In the genomic region with DNA sequence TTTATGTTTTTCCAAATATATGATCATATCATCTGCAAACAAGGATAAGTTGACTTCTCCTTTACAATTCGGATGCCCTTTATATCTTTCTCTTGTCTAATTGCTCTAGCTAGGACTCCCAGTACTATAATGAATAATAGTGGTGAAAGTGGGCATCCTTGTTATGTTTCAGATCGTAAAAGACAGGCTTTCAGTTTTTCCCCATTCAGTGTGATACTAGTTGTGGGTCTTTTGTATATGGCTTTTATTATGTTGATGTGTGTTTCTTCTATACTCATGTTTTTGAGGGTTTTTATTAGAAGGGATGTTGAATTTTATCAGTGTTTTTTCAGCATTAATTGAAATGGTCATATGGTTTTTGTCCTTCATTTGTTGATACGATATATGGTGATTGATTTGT, we compare ENCODE assay signal across 33 cellular contexts.
"Had no signal": no experiment of that assay in that cellular context is flagged by ENCODE, and none has a peak within 500 bp of the region (broad histone marks: within the 10 kb centered on the region; RNA-seq: fewer than 3 reads in every experiment).

No MANE protein-coding gene starts in this region.

- DNase-seq: activated CD4-positive, alpha-beta memory T cell treated with anti-CD3 and anti-CD28 coated beads, Interleukin-2, amount 10 ng/mL, durations not matched to agents 7 days and 5 days; activated CD4-positive, alpha-beta T cell treated with anti-CD3 and anti-CD28 coated beads for 1 hour; activated CD4-positive, alpha-beta T cell treated with anti-CD3 and anti-CD28 coated beads for 36 hours; activated CD4-positive, alpha-beta T cell treated with anti-CD3 and anti-CD28 coated beads for 48 hours; activated CD4-positive, alpha-beta T cell treated with anti-CD3 and anti-CD28 coated beads, Interleukin-2, amount 10 ng/mL, durations not matched to agents 7 days and 5 days; activated CD4-positive, alpha-beta T cell treated with anti-CD3 and anti-CD28 coated beads, Interleukin-2, amount 50 U/mL, for 48 hours; activated CD4-positive, CD25-positive, alpha-beta regulatory T cell; activated CD8-positive, alpha-beta memory T cell treated with anti-CD3 and anti-CD28 coated beads for 24 hours; activated CD8-positive, alpha-beta memory T cell treated with anti-CD3 and anti-CD28 coated beads, Interleukin-2, amount 10 ng/mL, durations not matched to agents 7 days and 5 days; activated CD8-positive, alpha-beta memory T cell treated with anti-CD3 and anti-CD28 coated beads, Interleukin-2, amount 50 U/mL, for 48 hours; activated CD8-positive, alpha-beta T cell treated with anti-CD3 and anti-CD28 coated beads, Interleukin-2, amount 10 ng/mL, durations not matched to agents 7 days and 5 days; activated effector memory CD4-positive, alpha-beta T cell treated with Interleukin-2 at 50 U/mL for 16 hours; activated gamma-delta T cell; activated naive CD4-positive, alpha-beta T cell treated with anti-CD3 and anti-CD28 coated beads, Interleukin-2, amount 10 ng/mL, durations not matched to agents 7 days and 5 days; activated naive CD4-positive, alpha-beta T cell treated with Interleukin-2 at 50 U/mL for 16 hours; activated naive CD8-positive, alpha-beta T cell treated with anti-CD3 and anti-CD28 coated beads, Interleukin-2, amount 10 ng/mL, durations not matched to agents 7 days and 5 days; activated naive CD8-positive, alpha-beta T cell treated with anti-CD3 and anti-CD28 coated beads, Interleukin-2, amount 50 U/mL, for 24 hours; activated T-cell treated with anti-CD3 and anti-CD28 coated beads, Interleukin-2, amount 50 U/mL, for 24 hours; activated T-cell treated with anti-CD3 and anti-CD28 coated beads, Interleukin-2, amount 50 U/mL, for 48 hours; amygdala; anterior cingulate cortex; caudate nucleus; cerebellar nuclear complex; T-cell; T-helper 17 cell; T-helper 9 cell had no signal

- H3K27me3 Mint-ChIP-seq: activated CD4-positive, alpha-beta memory T cell treated with anti-CD3 and anti-CD28 coated beads, Interleukin-2, amount 10 ng/mL, durations not matched to agents 7 days and 5 days; activated CD4-positive, alpha-beta T cell treated with anti-CD3 and anti-CD28 coated beads for 36 hours; activated CD4-positive, alpha-beta T cell treated with anti-CD3 and anti-CD28 coated beads, Interleukin-2, amount 10 ng/mL, durations not matched to agents 7 days and 5 days; activated CD8-positive, alpha-beta memory T cell treated with anti-CD3 and anti-CD28 coated beads, Interleukin-2, amount 10 ng/mL, durations not matched to agents 7 days and 5 days; activated naive CD4-positive, alpha-beta T cell treated with anti-CD3 and anti-CD28 coated beads, Interleukin-2, amount 10 ng/mL, durations not matched to agents 7 days and 5 days; activated naive CD4-positive, alpha-beta T cell treated with anti-CD3 and anti-CD28 coated beads, Interleukin-2, amount 50 U/mL, for 24 hours; activated naive CD8-positive, alpha-beta T cell; activated naive CD8-positive, alpha-beta T cell treated with anti-CD3 and anti-CD28 coated beads, Interleukin-2, amount 10 ng/mL, durations not matched to agents 7 days and 5 days; activated naive CD8-positive, alpha-beta T cell treated with anti-CD3 and anti-CD28 coated beads, Interleukin-2, amount 50 U/mL, for 24 hours; activated T-cell treated with anti-CD3 and anti-CD28 coated beads, Interleukin-2, amount 50 U/mL, for 24 hours; brain; central memory CD8-positive, alpha-beta T cell; T-cell; T-helper 17 cell had no signal

- ATAC-seq: activated CD4-positive, alpha-beta T cell treated with anti-CD3 and anti-CD28 coated beads for 36 hours; activated CD4-positive, CD25-positive, alpha-beta regulatory T cell treated with anti-CD3 and anti-CD28 coated beads, Interleukin-2, amount 50 U/mL, for 24 hours; activated CD8-positive, alpha-beta memory T cell treated with anti-CD3 and anti-CD28 coated beads, Interleukin-2, amount 10 ng/mL, durations not matched to agents 7 days and 5 days; activated CD8-positive, alpha-beta T cell treated with anti-CD3 and anti-CD28 coated beads, Interleukin-2, amount 10 ng/mL, durations not matched to agents 7 days and 5 days; activated naive CD8-positive, alpha-beta T cell treated with anti-CD3 and anti-CD28 coated beads, Interleukin-2, amount 50 U/mL, for 24 hours; T-cell; T-helper 17 cell had no signal

- H3K4me3 Mint-ChIP-seq: activated CD4-positive, alpha-beta memory T cell treated with anti-CD3 and anti-CD28 coated beads, Interleukin-2, amount 10 ng/mL, durations not matched to agents 7 days and 5 days; activated CD4-positive, alpha-beta T cell treated with anti-CD3 and anti-CD28 coated beads for 36 hours; activated CD4-positive, alpha-beta T cell treated with anti-CD3 and anti-CD28 coated beads, Interleukin-2, amount 10 ng/mL, durations not matched to agents 7 days and 5 days; activated CD8-positive, alpha-beta memory T cell treated with anti-CD3 and anti-CD28 coated beads, Interleukin-2, amount 10 ng/mL, durations not matched to agents 7 days and 5 days; activated CD8-positive, alpha-beta T cell treated with anti-CD3 and anti-CD28 coated beads, Interleukin-2, amount 10 ng/mL, durations not matched to agents 7 days and 5 days; activated naive CD4-positive, alpha-beta T cell treated with anti-CD3 and anti-CD28 coated beads, Interleukin-2, amount 10 ng/mL, durations not matched to agents 7 days and 5 days; activated naive CD4-positive, alpha-beta T cell treated with anti-CD3 and anti-CD28 coated beads, Interleukin-2, amount 50 U/mL, for 24 hours; activated naive CD8-positive, alpha-beta T cell; activated naive CD8-positive, alpha-beta T cell treated with anti-CD3 and anti-CD28 coated beads, Interleukin-2, amount 10 ng/mL, durations not matched to agents 7 days and 5 days; activated naive CD8-positive, alpha-beta T cell treated with anti-CD3 and anti-CD28 coated beads, Interleukin-2, amount 50 U/mL, for 24 hours; activated T-cell treated with anti-CD3 and anti-CD28 coated beads, Interleukin-2, amount 50 U/mL, for 24 hours; brain; central memory CD8-positive, alpha-beta T cell; T-cell; T-helper 17 cell; T-helper 2 cell treated with Interferon-gamma antibody and Interleukin-4, amounts not matched to agents 5 μg/mL and 100 μg/mL, for 36 hours had no signal

- H3K27ac Mint-ChIP-seq: activated CD4-positive, alpha-beta memory T cell treated with anti-CD3 and anti-CD28 coated beads, Interleukin-2, amount 10 ng/mL, durations not matched to agents 7 days and 5 days; activated CD4-positive, alpha-beta T cell treated with anti-CD3 and anti-CD28 coated beads for 36 hours; activated CD4-positive, alpha-beta T cell treated with anti-CD3 and anti-CD28 coated beads, Interleukin-2, amount 10 ng/mL, durations not matched to agents 7 days and 5 days; activated CD8-positive, alpha-beta memory T cell treated with anti-CD3 and anti-CD28 coated beads, Interleukin-2, amount 10 ng/mL, durations not matched to agents 7 days and 5 days; activated CD8-positive, alpha-beta T cell treated with anti-CD3 and anti-CD28 coated beads, Interleukin-2, amount 10 ng/mL, durations not matched to agents 7 days and 5 days; activated naive CD4-positive, alpha-beta T cell treated with anti-CD3 and anti-CD28 coated beads, Interleukin-2, amount 10 ng/mL, durations not matched to agents 7 days and 5 days; activated naive CD4-positive, alpha-beta T cell treated with anti-CD3 and anti-CD28 coated beads, Interleukin-2, amount 50 U/mL, for 24 hours; activated naive CD8-positive, alpha-beta T cell; activated naive CD8-positive, alpha-beta T cell treated with anti-CD3 and anti-CD28 coated beads, Interleukin-2, amount 10 ng/mL, durations not matched to agents 7 days and 5 days; activated naive CD8-positive, alpha-beta T cell treated with anti-CD3 and anti-CD28 coated beads, Interleukin-2, amount 50 U/mL, for 24 hours; activated T-cell treated with anti-CD3 and anti-CD28 coated beads, Interleukin-2, amount 50 U/mL, for 24 hours; activated T-helper 2 cell treated with anti-CD3 and anti-CD28 coated beads, Interferon-gamma antibody, Interleukin-2, Interleukin-4, amounts not matched to agents 10 μg/mL and 5 μg/mL and 100 μg/mL, durations not matched to agents 14 hours and 24 hours and 36 hours; brain; T-cell; T-helper 17 cell; T-helper 2 cell treated with Interferon-gamma antibody and Interleukin-4, amounts not matched to agents 5 μg/mL and 100 μg/mL, for 36 hours had no signal
